ENCODE assay signal across 9 cellular contexts in the genomic region with DNA sequence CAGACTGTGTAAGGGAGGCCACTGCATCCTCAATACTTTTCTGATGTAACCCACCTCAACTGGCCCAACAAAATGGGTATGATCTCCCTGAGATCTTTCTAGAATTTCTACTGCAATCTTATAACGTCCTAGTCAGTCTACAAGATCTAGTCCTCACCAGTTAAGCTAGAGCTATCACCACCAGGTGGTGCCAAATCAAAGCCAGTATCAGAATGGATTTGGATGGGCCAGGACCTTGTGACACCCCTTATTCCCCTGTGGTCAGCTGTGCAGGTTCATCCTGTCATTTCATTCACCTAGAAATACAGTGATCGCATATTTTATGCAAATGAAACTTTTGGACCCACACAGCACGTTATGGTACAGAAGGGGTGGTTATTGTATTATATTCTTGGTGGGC.
A peak's percentile ranks its signal among the peaks of the same experiment; 100 is the strongest.
DNase-seq lines count a peak whose midpoint lies in the region; ATAC-seq, FAIRE-seq and TF ChIP-seq lines count a peak whose summit lies in the region.
"Had no signal": no experiment of that assay in that cellular context is flagged by ENCODE, and none has a peak within 500 bp of the region (broad histone marks: within the 10 kb centered on the region; RNA-seq: fewer than 3 reads in every experiment).

No MANE protein-coding gene starts in this region.

- H3K27ac ChIP-seq in astrocyte (ENCODE audit: low read depth, low read length), result no peak overlapping the region
- H3K27ac ChIP-seq in aorta (ENCODE audit: low read depth in 1 of 2, low read length in 2 of 2), result no peak overlapping the region

- no peak overlapping the region for H3K4me3 Mint-ChIP-seq in CD14-positive monocyte
- H3K4me3 Mint-ChIP-seq in astrocyte (ENCODE audit: unreplicated experiment), result no peak overlapping the region
- H3K4me3 Mint-ChIP-seq: T-cell had no signal

- H3K4me3 ChIP-seq in GM12875 (ENCODE audit: low read depth, low read length), result no peak overlapping the region
- H3K4me3 ChIP-seq in astrocyte (ENCODE audit: insufficient read depth, low read depth, low read length), result no peak overlapping the region
- no peak overlapping the region for H3K4me3 ChIP-seq in aorta (ENCODE audit: low read length in 2 of 2)

- intact Hi-C loops in CD14-positive monocyte (cut with micrococcal nuclease), result loop anchor here (5.0 kb wide), 1 partner anchor 184 kb away; no protein-coding TSS in a partner anchor
- intact Hi-C loops in aorta (cut with DNase I), result no loop called here

- ATAC-seq in aorta (ENCODE audit: low FRiP score), result no peak
- ATAC-seq in HG03520 (IDR thresholded peaks at IDR 0.05; ENCODE audit: unreplicated experiment), result no peak
- ATAC-seq in HG03196 (IDR thresholded peaks at IDR 0.05; ENCODE audit: unreplicated experiment), result no peak
- ATAC-seq: T-cell had no signal

- H3K79me2 ChIP-seq in astrocyte (ENCODE audit: insufficient read depth, low read length), result peaks cover 26% of the 10 kb centered on the region

- no peaks in the 10 kb centered on the region for H3K9me3 ChIP-seq in astrocyte (ENCODE audit: insufficient read depth, low read depth, low read length)
- H3K9me3 ChIP-seq in aorta (ENCODE audit: control insufficient read depth, low read length), result no peaks in the 10 kb centered on the region

- no peak for DNase-seq in CD14-positive monocyte (ENCODE audit: low spot score)
- peak; percentile 7 to 20 for DNase-seq in NCI-H1930 (lab: John Stamatoyannopoulos, UW)
- no peak for DNase-seq in astrocyte (ENCODE audit: low read depth)
- DNase-seq in left kidney (ENCODE audit: low read depth, low spot score), result peak; percentile 70
- DNase-seq in aorta, result no peak

- H3K4me1 ChIP-seq in astrocyte (ENCODE audit: insufficient read depth, low read length), result peaks cover 3% of the 10 kb centered on the region
- peaks cover 0 to 2% of the 10 kb centered on the region in 2 donors for H3K4me1 ChIP-seq in aorta (ENCODE audit: control insufficient read depth in 1 of 2, insufficient read depth in 2 of 2, low read length in 2 of 2)

- H3K36me3 ChIP-seq in astrocyte (ENCODE audit: insufficient read depth, low read length), result no peaks in the 10 kb centered on the region
- H3K36me3 ChIP-seq in aorta (ENCODE audit: control insufficient read depth in 1 of 2, insufficient read depth in 2 of 2, low read length in 1 of 2), result no peaks in the 10 kb centered on the region

- peaks cover 3% of the 10 kb centered on the region for H3K4me1 Mint-ChIP-seq in CD14-positive monocyte
- H3K4me1 Mint-ChIP-seq in astrocyte (ENCODE audit: low read depth, unreplicated experiment), result peaks cover 14% of the 10 kb centered on the region

- H3K27me3 ChIP-seq in astrocyte (ENCODE audit: insufficient read depth, low read length), result no peaks in the 10 kb centered on the region
- H3K27me3 ChIP-seq in aorta (ENCODE audit: control insufficient read depth in 1 of 2, insufficient read depth in 2 of 2, low read length in 1 of 2), result no peaks in the 10 kb centered on the region

- no peak overlapping the region for H3K9ac ChIP-seq in astrocyte (ENCODE audit: low read length)

- no peaks in the 10 kb centered on the region for H3K27me3 Mint-ChIP-seq in CD14-positive monocyte (ENCODE audit: low read depth in 3 of 3)
- H3K27me3 Mint-ChIP-seq in astrocyte (ENCODE audit: low read depth, unreplicated experiment), result no peaks in the 10 kb centered on the region
- H3K27me3 Mint-ChIP-seq: T-cell had no signal

- WGBS in aorta, 2 donors, result 85 to 86% methylated on average over 3 of the region's 3 CpGs

- peaks cover 42% of the 10 kb centered on the region for H4K20me1 ChIP-seq in astrocyte (ENCODE audit: insufficient read depth, low read length)

- H3K36me3 Mint-ChIP-seq in CD14-positive monocyte (peaks cover 9 to 15% of the 10 kb centered on the region in 2 donors), astrocyte (ENCODE audit: low read depth, unreplicated experiment) (peaks cover 4% of the 10 kb centered on the region)

- no peak overlapping the region for H2AFZ ChIP-seq in astrocyte (ENCODE audit: low read depth, low read length)

- TF ChIP-seq CTCF in CD14-positive monocyte (IDR thresholded peaks at IDR 0.05) (peak; percentile 56), GM12875 (IDR thresholded peaks at IDR 0.05; ENCODE audit: borderline replicate concordance, insufficient read depth, low read depth, low read length) (peak; percentile 61; the same call in 1 of the 2 replicates), astrocyte (IDR thresholded peaks at IDR 0.05; ENCODE audit: insufficient read depth, low read depth, low read length) (peak; percentile 43)

- FAIRE-seq in astrocyte (lab: Jason Lieb, UNC), result no peak

- no peak overlapping the region for H3K4me2 ChIP-seq in astrocyte (ENCODE audit: low read length)

- no peak overlapping the region for H3K27ac Mint-ChIP-seq in CD14-positive monocyte
- H3K27ac Mint-ChIP-seq in astrocyte (ENCODE audit: unreplicated experiment), result no peak overlapping the region
- H3K27ac Mint-ChIP-seq: T-cell had no signal

- peaks cover 0 to 3% (median 0%) of the 10 kb centered on the region in 7 donors for H3K9me3 Mint-ChIP-seq in CD14-positive monocyte
- H3K9me3 Mint-ChIP-seq in astrocyte (ENCODE audit: unreplicated experiment), result no peaks in the 10 kb centered on the region
- H3K9me3 Mint-ChIP-seq: T-cell had no signal

Comparison
In these comparisons a context has a peak if more than half of its experiments do, and no peak if none do; other contexts are left out.
1. DNase-seq: peak in NCI-H1930 (2 of 2) and left kidney (single experiment); none in CD14-positive monocyte (single experiment), astrocyte (single experiment) and aorta (0 of 2).
2. intact Hi-C loops: an anchor here in CD14-positive monocyte (5.0 kb wide); none called in aorta.
3. Peak in every context shown above with its lines, with median percentiles within 50 percentile points of each other: CTCF ChIP-seq.